Comparison of ENCODE assay signal across 17 cellular contexts in the genomic region with DNA sequence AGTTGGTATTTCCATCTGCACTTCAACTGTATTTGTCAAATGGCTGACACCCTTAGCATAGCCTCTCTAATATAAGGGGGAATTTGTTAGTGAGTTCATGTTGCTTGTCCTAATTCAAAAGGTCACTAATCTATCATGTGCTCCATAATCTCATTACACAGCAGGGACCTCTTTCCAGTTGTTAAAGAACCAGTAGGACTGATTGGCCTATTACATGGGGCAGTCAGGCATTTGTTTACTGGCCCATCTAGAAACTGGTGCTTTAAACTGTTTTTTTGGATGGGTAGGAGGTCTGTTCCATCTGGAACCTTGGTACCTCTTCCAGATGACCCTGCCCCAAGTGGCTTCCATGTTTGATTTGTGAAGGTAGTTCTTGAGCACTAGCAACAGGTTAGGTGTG. TPM values are rescaled to one million over a fixed set of nuclear protein-coding genes. Genes with fewer than 3 reads are reported as not detected.
DNase-seq lines count a peak whose midpoint lies in the region; ATAC-seq and TF ChIP-seq lines count a peak whose summit lies in the region.
"Had no signal": no experiment of that assay in that cellular context is flagged by ENCODE, and none has a peak within 500 bp of the region (broad histone marks: within the 10 kb centered on the region; RNA-seq: fewer than 3 reads in every experiment).

No MANE protein-coding gene starts in this region.

- H3K27ac Mint-ChIP-seq in glutamatergic neuron (ENCODE audit: unreplicated experiment) = no peak overlapping the region
- H3K27ac Mint-ChIP-seq: CD8-positive, alpha-beta memory T cell had no signal

- H3K4me3 ChIP-seq in foreskin fibroblast (ENCODE audit: low read depth in 1 of 2, low read length in 2 of 2) = no peak overlapping the region
- H3K4me3 ChIP-seq: A549; BLaER1 treated with 17β-estradiol and CSF1 and Interleukin-3, amounts not matched to agents 10 nM and 100 nM; PC-9; SJCRH30 had no signal

- DNase-seq in ELF-1 (ENCODE audit: low read depth, low spot score) = peak; percentile 24
- DNase-seq in NCI-H146 (lab: John Stamatoyannopoulos, UW) = peak; percentile 84
- peak; percentile 25 for DNase-seq in SK-MEL-5 (ENCODE audit: low read depth, low spot score)
- no peak for DNase-seq in glutamatergic neuron
- DNase-seq in HK-2 (ENCODE audit: unreplicated experiment) = no peak
- no peak for DNase-seq in left lobe of liver (ENCODE audit: low spot score)
- no peak for DNase-seq in foreskin fibroblast
- DNase-seq: CD8-positive, alpha-beta memory T cell; GF-D8; NCI-H1105 treated with DMSO at 0.1 percent for 48 hours; NCI-H2029; NCI-H510A treated with DMSO at 0.1 percent for 48 hours; PC-9; SJCRH30 had no signal

- H3K27me3 Mint-ChIP-seq in glutamatergic neuron (ENCODE audit: unreplicated experiment) = no peaks in the 10 kb centered on the region
- H3K27me3 Mint-ChIP-seq: CD8-positive, alpha-beta memory T cell had no signal

- ATAC-seq in HG03521 (IDR thresholded peaks at IDR 0.05; ENCODE audit: unreplicated experiment) (no peak), left lobe of liver (no peak)
- ATAC-seq: A549 had no signal

- H3K4me1 Mint-ChIP-seq in glutamatergic neuron (ENCODE audit: low read depth, unreplicated experiment) = peaks cover 65% of the 10 kb centered on the region
- H3K4me1 Mint-ChIP-seq: CD8-positive, alpha-beta memory T cell had no signal

- no peak for TF ChIP-seq CTCF in glutamatergic neuron (IDR thresholded peaks at IDR 0.05; ENCODE audit: partially characterized antibody, unreplicated experiment)
- TF ChIP-seq CTCF in foreskin fibroblast (IDR thresholded peaks at IDR 0.05; ENCODE audit: low read depth, low read length) = no peak

- in situ Hi-C loops in SK-MEL-5 (cut with HindIII; ENCODE audit: low pct_unique_long_range_greater_than_20kb, low sequenced_read_pairs) = no loop called here

- H3K9me3 Mint-ChIP-seq in glutamatergic neuron (ENCODE audit: unreplicated experiment) = peaks cover 8% of the 10 kb centered on the region
- H3K9me3 Mint-ChIP-seq: CD8-positive, alpha-beta memory T cell had no signal

- peak overlapping the region; percentile 42 for H3K4me3 Mint-ChIP-seq in glutamatergic neuron (ENCODE audit: unreplicated experiment)
- H3K4me3 Mint-ChIP-seq: CD8-positive, alpha-beta memory T cell had no signal

- H3K36me3 Mint-ChIP-seq in glutamatergic neuron (ENCODE audit: unreplicated experiment) = no peaks in the 10 kb centered on the region
- H3K36me3 Mint-ChIP-seq: CD8-positive, alpha-beta memory T cell had no signal

RNA-seq across cellular contexts. Expression of a gene that starts 11.4 kb away (rescaled TPM):
- total RNA-seq in SK-MEL-5 (2014; rRNA removed; shearing (Covaris generic)) = 83.9 and 91.1 TPM in 2 replicates
- 30.4 and 49.9 TPM in 2 replicates for polyA plus RNA-seq in SK-MEL-5 (2015; cell fraction: cytosol; rRNA removed)
- 41.5 and 47.2 TPM in 2 replicates for polyA plus RNA-seq in SK-MEL-5 (2015; cell fraction: nucleus; rRNA removed)
- 1,513 TPM for total RNA-seq in glutamatergic neuron (ENCODE audit: unreplicated experiment)
- total RNA-seq in left lobe of liver = 0.68 TPM
- polyA plus RNA-seq: CD8-positive, alpha-beta memory T cell had no signal

Comparison
In these comparisons a context has a peak if more than half of its experiments do, and no peak if none do; other contexts are left out.
1. DNase-seq: peak in ELF-1 (single experiment), NCI-H146 (single experiment) and SK-MEL-5 (single experiment); none in glutamatergic neuron (single experiment), HK-2 (single experiment), left lobe of liver (single experiment) and foreskin fibroblast (0 of 2).
2. RNA of a gene that starts 11.4 kb away (total RNA-seq): 1,513 TPM in glutamatergic neuron (single experiment) and 83.9 to 91.1 TPM in SK-MEL-5; 0.68 TPM in left lobe of liver (single experiment); every median in the first group is over 10 times any median in the second.